Comparison of ENCODE assay signal across 8 cellular contexts in the genomic region with DNA sequence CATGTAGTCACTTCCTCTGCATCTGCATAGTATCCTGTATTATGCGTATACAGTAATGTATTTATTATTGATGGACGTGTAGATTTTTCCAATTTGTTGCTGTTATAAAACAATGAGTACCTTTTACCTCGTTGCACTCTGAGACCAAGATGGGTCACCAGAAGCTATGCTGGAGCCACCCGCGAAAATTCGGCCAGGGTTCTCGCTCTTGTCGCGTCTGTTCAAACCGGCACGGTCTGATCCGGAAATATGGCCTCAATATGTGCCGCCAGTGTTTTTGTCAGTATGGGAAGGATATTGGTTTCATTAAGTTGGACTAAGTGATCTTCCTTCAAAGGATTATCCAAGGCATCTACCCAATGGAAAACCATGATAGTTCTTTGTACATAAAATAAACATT. TPM values are rescaled to one million over a fixed set of nuclear protein-coding genes. Genes with fewer than 3 reads are reported as not detected.
DNase-seq lines count a peak whose midpoint lies in the region; ATAC-seq and TF ChIP-seq lines count a peak whose summit lies in the region.

No MANE protein-coding gene starts in this region.

- peak overlapping the region; percentile 94 for H3K4me3 ChIP-seq in GM12875 (ENCODE audit: low read depth, low read length)
- peak overlapping the region; percentile 63 to 82 (median 74) for H3K4me3 ChIP-seq in Peyer's patch
- H3K4me3 ChIP-seq in psoas muscle: peak overlapping the region; percentile 86

- no peak for ATAC-seq in psoas muscle

- H3K4me1 ChIP-seq in Peyer's patch (peaks cover 0 to 24% (median 3%) of the 10 kb centered on the region in 4 donors), psoas muscle (peaks cover 58% of the 10 kb centered on the region)

- TF ChIP-seq CTCF in GM12875 (IDR thresholded peaks at IDR 0.05; ENCODE audit: borderline replicate concordance, insufficient read depth, low read depth, low read length) (no peak), Peyer's patch (IDR thresholded peaks at IDR 0.05) (no peak), psoas muscle (IDR thresholded peaks at IDR 0.05) (no peak)

- peaks cover 0 to 19% (median 0%) of the 10 kb centered on the region in 3 donors for H3K36me3 ChIP-seq in Peyer's patch
- peaks cover 0 to 23% of the 10 kb centered on the region in 2 donors for H3K36me3 ChIP-seq in psoas muscle (ENCODE audit: insufficient read depth in 1 of 2, low read depth in 1 of 2)

- intact Hi-C loops in psoas muscle (cut with DNase I): loop anchor here in 1 of 2 donors (5.0 kb wide), 1 partner anchor 51 kb away; a partner anchor contains a TSS

- peak in 1 of 3 donors; percentile 16 for DNase-seq in Peyer's patch
- peak; percentile 48 to 55 for DNase-seq in erythroblast (lab: John Stamatoyannopoulos, UW)
- no peak for DNase-seq in psoas muscle
- no peak for DNase-seq in GOT3 (lab: John Stamatoyannopoulos, UW)
- DNase-seq in SK-N-DZ (ENCODE audit: low spot score): no peak
- DNase-seq in DMS153 (lab: John Stamatoyannopoulos, UW): no peak
- DNase-seq in A172 (ENCODE audit: low spot score): no peak

- no peak for TF ChIP-seq POLR2A in Peyer's patch (IDR thresholded peaks at IDR 0.05)
- TF ChIP-seq POLR2A in erythroblast (IDR thresholded peaks at IDR 0.05; ENCODE audit: low read length): no peak

- WGBS in psoas muscle, 3 donors: 8 to 17% (median 10%) methylated on average over 13 of the region's 13 CpGs

- H3K27me3 ChIP-seq in Peyer's patch: no peaks in the 10 kb centered on the region
- no peaks in the 10 kb centered on the region for H3K27me3 ChIP-seq in psoas muscle (ENCODE audit: insufficient read depth in 3 of 3, low read length in 2 of 3)

- H3K9me3 ChIP-seq in Peyer's patch (no peaks in the 10 kb centered on the region), psoas muscle (no peaks in the 10 kb centered on the region)

- H3K27ac ChIP-seq in Peyer's patch: peak overlapping the region in 1 of 4 donors; percentile 84
- H3K27ac ChIP-seq in psoas muscle: peak overlapping the region; percentile 92

RNA-seq across cellular contexts. Expression of a gene that starts 1.0 kb away (rescaled TPM):
- total RNA-seq in Peyer's patch (10 to 100 TPM; 40.8 to 81.7 (median 63.3) TPM), psoas muscle (100 to 1,000 TPM; 146 to 244 (median 208) TPM)
- polyA plus RNA-seq in psoas muscle: 100 to 1,000 TPM; 273 to 524 (median 297) TPM
- 307 and 316 TPM in 2 replicates for polyA plus RNA-seq in SK-N-DZ (2014; cell fraction: cytosol; rRNA removed)
- polyA plus RNA-seq in SK-N-DZ (2014; cell fraction: nucleus; rRNA removed): 204 and 245 TPM in 2 replicates
- 518 and 689 TPM in 2 replicates for total RNA-seq in A172 (2014; rRNA removed; shearing (Covaris generic))

RNA-seq across cellular contexts. Expression of a gene that starts 3.9 kb away (rescaled TPM):
- 10 to 100 TPM; 14.7 to 52.0 (median 20.8) TPM for total RNA-seq in Peyer's patch
- 10 to 100 TPM; 19.8 to 33.3 (median 32.7) TPM for total RNA-seq in psoas muscle
- polyA plus RNA-seq in psoas muscle: 100 to 1,000 TPM in 1 of 3 donors, 10 to 100 TPM in 2; 39.1 to 115 (median 78.4) TPM
- 24.1 and 29.6 TPM in 2 replicates for polyA plus RNA-seq in SK-N-DZ (2014; cell fraction: cytosol; rRNA removed)
- 96.6 and 123 TPM in 2 replicates for polyA plus RNA-seq in SK-N-DZ (2014; cell fraction: nucleus; rRNA removed)
- 50.2 and 56.2 TPM in 2 replicates for total RNA-seq in A172 (2014; rRNA removed; shearing (Covaris generic))

RNA-seq across cellular contexts. Expression of a gene that starts 51.2 kb away (rescaled TPM):
- total RNA-seq in Peyer's patch (10 to 100 TPM; 35.5 to 48.2 (median 37.7) TPM), psoas muscle (10 to 100 TPM; 43.8 to 54.3 (median 48.2) TPM)
- polyA plus RNA-seq in psoas muscle: 10 to 100 TPM; 39.9 to 52.0 (median 40.0) TPM
- 162 and 166 TPM in 2 replicates for polyA plus RNA-seq in SK-N-DZ (2014; cell fraction: cytosol; rRNA removed)
- polyA plus RNA-seq in SK-N-DZ (2014; cell fraction: nucleus; rRNA removed): 184 and 214 TPM in 2 replicates
- total RNA-seq in A172 (2014; rRNA removed; shearing (Covaris generic)): 104 and 105 TPM in 2 replicates

Comparison
In these comparisons a context has a peak if more than half of its experiments do, and no peak if none do; other contexts are left out.
1. DNase-seq: peak in erythroblast (2 of 2); none in psoas muscle (0 of 2), GOT3 (single experiment), SK-N-DZ (single experiment), DMS153 (single experiment) and A172 (single experiment).
2. Peak in every context shown above with its lines, with median percentiles within 50 percentile points of each other: H3K4me3 ChIP-seq.